8 cellular contexts compared by ENCODE assay signal in the genomic region with DNA sequence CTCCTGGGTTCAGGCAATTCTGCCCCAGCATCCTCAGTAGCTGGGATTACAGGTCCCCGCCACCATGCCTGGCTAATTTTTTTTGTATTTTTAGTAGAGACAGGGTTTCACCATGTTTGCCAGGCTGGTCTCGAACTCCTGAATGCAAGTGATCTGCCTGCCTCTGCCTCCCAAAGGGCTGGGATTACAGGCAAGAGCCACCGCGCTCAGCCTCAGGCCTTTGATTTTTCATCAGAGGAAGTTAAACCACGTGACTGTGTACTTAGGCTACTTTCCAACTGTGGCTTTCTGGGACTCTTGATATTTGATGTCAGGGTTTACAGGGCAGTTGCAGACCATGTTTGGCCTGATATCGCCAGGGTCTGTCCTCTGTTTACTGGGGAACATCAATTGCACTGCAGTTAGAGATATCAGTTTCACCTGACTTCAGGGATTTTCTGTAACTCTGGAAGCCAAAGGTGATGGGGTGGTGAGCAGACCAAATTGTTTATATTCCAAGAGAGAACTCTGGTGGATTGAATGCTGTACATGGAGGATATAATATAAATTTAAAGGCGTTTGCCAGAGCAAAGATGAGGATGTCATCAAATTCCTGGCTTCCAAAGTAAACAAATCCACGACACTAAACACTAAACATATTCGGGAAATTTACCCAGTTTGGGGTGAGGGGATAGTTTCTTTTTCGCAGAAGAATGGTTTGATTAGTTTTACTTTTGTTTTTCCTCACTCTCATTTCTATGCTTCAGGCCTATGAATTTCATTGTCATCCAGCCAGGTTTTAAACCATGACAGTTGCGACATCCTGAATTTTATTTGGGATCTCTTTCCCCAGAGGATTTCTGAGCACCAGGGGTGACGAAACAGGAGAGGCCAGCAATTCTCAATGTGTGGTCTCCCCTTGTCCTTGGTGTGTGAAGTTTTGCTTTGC. TPM values are rescaled to one million over a fixed set of nuclear protein-coding genes. Genes with fewer than 3 reads are reported as not detected.
A peak's percentile ranks its signal among the peaks of the same experiment; 100 is the strongest.
DNase-seq lines count a peak whose midpoint lies in the region; ATAC-seq, FAIRE-seq and TF ChIP-seq lines count a peak whose summit lies in the region.

No MANE protein-coding gene starts in this region.

- H3K4me2 ChIP-seq in astrocyte (ENCODE audit: low read length), result peak overlapping the region; percentile 28

- peaks cover 63% of the 10 kb centered on the region for H4K20me1 ChIP-seq in astrocyte (ENCODE audit: insufficient read depth, low read length)

- H3K27ac ChIP-seq in astrocyte (ENCODE audit: low read depth, low read length) (no peak overlapping the region), vagina (peak overlapping the region; percentile 38)

- H3K27ac Mint-ChIP-seq in astrocyte (ENCODE audit: unreplicated experiment), result no peak overlapping the region

- intact Hi-C loops in vagina (cut with DNase I), result no loop called here

- TF ChIP-seq CTCF in astrocyte (IDR thresholded peaks at IDR 0.05; ENCODE audit: insufficient read depth, low read depth, low read length), result no peak
- no peak for TF ChIP-seq CTCF in vagina (IDR thresholded peaks at IDR 0.05)

- no peak for TF ChIP-seq POLR2A in vagina (IDR thresholded peaks at IDR 0.05)

- H3K27me3 Mint-ChIP-seq in astrocyte (ENCODE audit: low read depth, unreplicated experiment), result no peaks in the 10 kb centered on the region

- H3K4me3 Mint-ChIP-seq in astrocyte (ENCODE audit: unreplicated experiment), result no peak overlapping the region

- peaks cover 6% of the 10 kb centered on the region for H3K36me3 Mint-ChIP-seq in astrocyte (ENCODE audit: low read depth, unreplicated experiment)

- H3K9ac ChIP-seq in astrocyte (ENCODE audit: low read length), result no peak overlapping the region

- H3K27me3 ChIP-seq in astrocyte (ENCODE audit: insufficient read depth, low read length), result no peaks in the 10 kb centered on the region
- no peaks in the 10 kb centered on the region for H3K27me3 ChIP-seq in vagina

- H3K9me3 Mint-ChIP-seq in astrocyte (ENCODE audit: unreplicated experiment), result no peaks in the 10 kb centered on the region

- H3K4me3 ChIP-seq in astrocyte (ENCODE audit: insufficient read depth, low read depth, low read length) (no peak overlapping the region), vagina (peak overlapping the region in 1 of 2 donors; percentile 6)

- in situ Hi-C loops in Caki2 (cut with HindIII; ENCODE audit: low pct_unique_long_range_greater_than_20kb, low sequenced_read_pairs), result no loop called here

- H3K4me1 ChIP-seq in astrocyte (ENCODE audit: insufficient read depth, low read length), result peaks cover 12% of the 10 kb centered on the region
- H3K4me1 ChIP-seq in vagina, result peaks cover 57% of the 10 kb centered on the region

- no peak for FAIRE-seq in astrocyte (lab: Jason Lieb, UNC)

- H3K9me3 ChIP-seq in astrocyte (ENCODE audit: insufficient read depth, low read depth, low read length) (no peaks in the 10 kb centered on the region), vagina (no peaks in the 10 kb centered on the region)

- H3K79me2 ChIP-seq in astrocyte (ENCODE audit: insufficient read depth, low read length), result peaks cover 75% of the 10 kb centered on the region

- peaks cover 6% of the 10 kb centered on the region for H3K36me3 ChIP-seq in astrocyte (ENCODE audit: insufficient read depth, low read length)
- peaks cover 0 to 24% of the 10 kb centered on the region in 2 donors for H3K36me3 ChIP-seq in vagina

- H2AFZ ChIP-seq in astrocyte (ENCODE audit: low read depth, low read length), result no peak overlapping the region

- H3K4me1 Mint-ChIP-seq in astrocyte (ENCODE audit: low read depth, unreplicated experiment), result peaks cover 24% of the 10 kb centered on the region

- DNase-seq in Caki2 (ENCODE audit: low read depth), result peak; percentile 22
- DNase-seq in LoVo (ENCODE audit: low spot score), result peak; percentile 2
- DNase-seq in astrocyte (ENCODE audit: low read depth), result peak; percentile 11
- DNase-seq in left lobe of liver (ENCODE audit: low spot score), result peak; percentile 84
- DNase-seq in vagina (ENCODE audit: extremely low spot score in 2 of 2), result no peak
- no peak for DNase-seq in SK-N-DZ (ENCODE audit: low spot score)
- DNase-seq in activated gamma-delta T cell treated with Interleukin-2 at 50 U/mL for 16 hours, result no peak

- peak; percentile 64 for ATAC-seq in left lobe of liver
- ATAC-seq in GM21526 (IDR thresholded peaks at IDR 0.05; ENCODE audit: low FRiP score, unreplicated experiment), result no peak

RNA-seq across cellular contexts. Expression of gene PSMF1, which starts 4.2 kb away (rescaled TPM):
- total RNA-seq in Caki2 (2014; rRNA removed; shearing (Covaris generic); ENCODE audit: low replicate concordance), result 58.2 and 79.3 TPM in 2 replicates
- 133 and 139 TPM in 2 replicates for total RNA-seq in astrocyte
- total RNA-seq in left lobe of liver, result 99.7 TPM
- total RNA-seq in vagina, result 52.8 TPM
- polyA plus RNA-seq in SK-N-DZ (2014; cell fraction: cytosol; rRNA removed), result 71.3 and 131 TPM in 2 replicates
- polyA plus RNA-seq in SK-N-DZ (2014; cell fraction: nucleus; rRNA removed), result 27.9 and 31.0 TPM in 2 replicates

Comparison
In these comparisons a context has a peak if more than half of its experiments do, and no peak if none do; other contexts are left out.
1. DNase-seq: peak in Caki2 (single experiment), LoVo (single experiment), astrocyte (single experiment) and left lobe of liver (single experiment); none in vagina (0 of 2), SK-N-DZ (single experiment) and activated gamma-delta T cell treated with Interleukin-2 at 50 U/mL for 16 hours (single experiment).